Comparison of ENCODE assay signal across 8 cellular contexts in genomic region chr6:147204843-147205311, GRCh38. TPM values are rescaled to one million over a fixed set of nuclear protein-coding genes. Genes with fewer than 3 reads are reported as not detected.
DNase-seq lines count a peak whose midpoint lies in the region; ATAC-seq and TF ChIP-seq lines count a peak whose summit lies in the region.

No MANE protein-coding gene starts in this region.

- H3K9me3 ChIP-seq in RWPE2 (ENCODE audit: severe bottlenecking) (no peaks in the 10 kb centered on the region), psoas muscle (no peaks in the 10 kb centered on the region)

- 3 to 7% (median 4%) methylated on average over 11 of the region's 11 CpGs for WGBS in psoas muscle, 3 donors

- H3K27me3 ChIP-seq in RWPE2 (ENCODE audit: insufficient read depth, poor library complexity, severe bottlenecking) (no peaks in the 10 kb centered on the region), psoas muscle (ENCODE audit: insufficient read depth in 3 of 3, low read length in 2 of 3) (no peaks in the 10 kb centered on the region)

- TF ChIP-seq CTCF in RWPE2 (IDR thresholded peaks at IDR 0.05; ENCODE audit: poor library complexity, severe bottlenecking) (no peak), psoas muscle (IDR thresholded peaks at IDR 0.05) (no peak)

- DNase-seq in NCI-H1417 (lab: John Stamatoyannopoulos, UW): peak in 2 of 3 experiments; percentile 12 to 79
- no peak for DNase-seq in NCI-H1417 treated with DMSO at 0.1 percent for 48 hours (lab: John Stamatoyannopoulos, UW)
- no peak for DNase-seq in RWPE2 (ENCODE audit: low spot score)
- DNase-seq in fibroblast of peridontal ligament (ENCODE audit: extremely low read depth): peak; percentile 36
- DNase-seq in psoas muscle: no peak
- no peak for DNase-seq in central memory CD4-positive, alpha-beta T cell
- no peak for DNase-seq in SK-N-DZ (ENCODE audit: low spot score)
- DNase-seq in HuH-7.5 (ENCODE audit: low spot score): no peak

- H3K36me3 ChIP-seq in RWPE2 (ENCODE audit: low read depth): peaks cover 14% of the 10 kb centered on the region
- H3K36me3 ChIP-seq in psoas muscle (ENCODE audit: insufficient read depth in 1 of 2, low read depth in 1 of 2): no peaks in the 10 kb centered on the region

- H3K27ac ChIP-seq in RWPE2 (ENCODE audit: poor library complexity, severe bottlenecking) (peak overlapping the region; percentile 83), psoas muscle (peak overlapping the region; percentile 98)

- H3K4me1 ChIP-seq in RWPE2 (ENCODE audit: insufficient read depth, poor library complexity, severe bottlenecking): peaks cover 33% of the 10 kb centered on the region
- peaks cover 29% of the 10 kb centered on the region for H3K4me1 ChIP-seq in psoas muscle

- H3K4me3 ChIP-seq in RWPE2 (ENCODE audit: severe bottlenecking) (peak overlapping the region; percentile 59), psoas muscle (peak overlapping the region; percentile 94)

- intact Hi-C loops in psoas muscle (cut with DNase I): loop anchor here in 1 of 2 donors (5.0 to 10.0 kb wide), 2 partner anchors 77 to 350 kb away; no protein-coding TSS in a partner anchor

- ATAC-seq in RWPE2 (ENCODE audit: low read depth) (no peak), psoas muscle (no peak)

RNA-seq across cellular contexts. Expression of gene STXBP5, which starts 0.7 kb away (rescaled TPM):
- total RNA-seq in psoas muscle: 10 to 100 TPM; 16.8 to 20.0 (median 18.9) TPM
- polyA plus RNA-seq in psoas muscle: 10 to 100 TPM in 1 of 3 donors, 1 to 10 TPM in 2; 4.1 to 18.7 (median 8.2) TPM
- polyA plus RNA-seq in SK-N-DZ (2014; cell fraction: cytosol; rRNA removed): 6.5 and 9.2 TPM in 2 replicates
- polyA plus RNA-seq in SK-N-DZ (2014; cell fraction: nucleus; rRNA removed): 21.8 and 23.8 TPM in 2 replicates

Comparison
In these comparisons a context has a peak if more than half of its experiments do, and no peak if none do; other contexts are left out.
1. DNase-seq: peak in NCI-H1417 (2 of 3) and fibroblast of peridontal ligament (single experiment); none in NCI-H1417 treated with DMSO at 0.1 percent for 48 hours (single experiment), RWPE2 (single experiment), psoas muscle (0 of 2), central memory CD4-positive, alpha-beta T cell (single experiment), SK-N-DZ (single experiment) and HuH-7.5 (single experiment).